Comparison of ENCODE assay signal across 8 cellular contexts in the genomic region with DNA sequence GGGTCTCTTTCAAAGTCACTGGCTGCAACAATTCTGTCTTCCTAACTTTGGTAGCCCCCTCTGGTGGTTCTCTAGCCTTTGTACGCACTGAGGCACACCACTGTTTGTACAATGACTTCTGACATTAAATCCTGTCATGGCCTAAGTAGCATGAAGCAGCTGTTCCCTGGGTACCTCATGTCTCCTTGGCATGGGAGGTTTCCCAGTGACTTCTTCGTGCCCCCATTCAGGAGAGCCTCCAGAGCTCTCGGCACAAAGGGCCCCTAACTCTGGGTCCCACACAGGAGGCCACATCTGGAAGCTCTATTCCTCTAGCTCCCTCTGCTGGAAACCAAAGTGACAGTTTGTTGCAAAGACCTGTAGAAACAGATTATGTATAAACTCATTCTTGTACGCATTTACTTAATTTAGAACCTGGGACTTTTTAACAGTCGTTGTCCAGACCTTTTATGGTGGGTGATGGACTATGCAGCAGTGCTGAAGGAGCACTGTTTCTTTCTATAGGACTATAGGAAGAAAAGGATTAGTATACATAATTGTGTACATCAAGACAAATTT. TPM values are rescaled to one million over a fixed set of nuclear protein-coding genes. Genes with fewer than 3 reads are reported as not detected.
DNase-seq lines count a peak whose midpoint lies in the region; ATAC-seq and TF ChIP-seq lines count a peak whose summit lies in the region.

No MANE protein-coding gene starts in this region.

- CTCF ChIA-PET in PC-3 (lab: Charles Lee): interaction anchor here (0.5 to 1.4 kb wide), 5 partner anchors 79 to 717 kb away, joined by 3 to 8 read pairs (median 3); partner anchors contain the start of gene RNF2

- H3K4me1 ChIP-seq in HAP-1: 0 out of 2 replicates have a peak, but pooled peaks cover 3% of the 10 kb centered on the region
- no peaks in the 10 kb centered on the region for H3K4me1 ChIP-seq in PC-3 (ENCODE audit: insufficient read depth, low read length)

- ATAC-seq in PC-3: peak; percentile 67
- ATAC-seq in activated naive CD4-positive, alpha-beta T cell treated with anti-CD3 and anti-CD28 coated beads, Interleukin-2, amount 50 U/mL, for 72 hours: peak; percentile 68 to 91
- peak; percentile 50 to 58 for ATAC-seq in left cardiac atrium

- no peaks in the 10 kb centered on the region for H3K9me3 ChIP-seq in HAP-1
- no peaks in the 10 kb centered on the region for H3K9me3 ChIP-seq in KOPT-K1 (ENCODE audit: insufficient read depth, low read length, poor library complexity, severe bottlenecking)
- H3K9me3 ChIP-seq in PC-3 (ENCODE audit: low read length): no peaks in the 10 kb centered on the region

- H3K4me3 ChIP-seq in HAP-1: no peak overlapping the region
- no peak overlapping the region for H3K4me3 ChIP-seq in PC-3 (ENCODE audit: low read length)

- BruUV-seq in PC-3 (replicated peaks; lab: Mats Ljungman, UMichigan): no TSS peak

- H3K9me2 ChIP-seq in PC-3 (replicated peaks; ENCODE audit: low read length): no peaks in the 10 kb centered on the region

- H2AFZ ChIP-seq in PC-3 (ENCODE audit: low read length): peak overlapping the region; percentile 67; the same call in 1 of the 2 replicates

- TF ChIP-seq CTCF in PC-3 (conservative IDR thresholded peaks at IDR 0.05; ENCODE audit: low read depth, low read length): peak; percentile 89

- no peak overlapping the region for H3K4me2 ChIP-seq in PC-3 (ENCODE audit: low read length)

- H3K36me3 Mint-ChIP-seq in activated naive CD4-positive, alpha-beta T cell treated with anti-CD3 and anti-CD28 coated beads, Interleukin-2, amount 50 U/mL, for 72 hours: no peaks in the 10 kb centered on the region

- H3K9ac ChIP-seq in PC-3 (ENCODE audit: low read length): no peak overlapping the region

- in situ Hi-C loops in HAP-1 (cut with MboI; ENCODE audit: low sequenced_read_pairs): no loop called here

- intact Hi-C loops in PC-3 (cut with micrococcal nuclease) (loop anchor here (1.0 to 10.0 kb wide), 2 partner anchors 184 to 504 kb away; no protein-coding TSS in a partner anchor), left cardiac atrium (cut with DNase I) (no loop called here)

- H3K27ac ChIP-seq in KOPT-K1 (ENCODE audit: low read depth, low read length, poor library complexity, severe bottlenecking) (peak overlapping the region; percentile 37), PC-3 (ENCODE audit: low read length) (no peak overlapping the region)

- H3K27me3 ChIP-seq in HAP-1 (ENCODE audit: low read depth): no peaks in the 10 kb centered on the region
- no peaks in the 10 kb centered on the region for H3K27me3 ChIP-seq in PC-3 (ENCODE audit: low read length)

- no peak overlapping the region for H3K27ac Mint-ChIP-seq in activated naive CD4-positive, alpha-beta T cell treated with anti-CD3 and anti-CD28 coated beads, Interleukin-2, amount 50 U/mL, for 72 hours

- peak; percentile 6 for DNase-seq in activated T-cell treated with anti-CD3 and anti-CD28 coated beads for 1 hour (ENCODE audit: low read depth)
- no peak for DNase-seq in activated T-cell treated with anti-CD3 and anti-CD28 coated beads for 4 hours
- DNase-seq in HAP-1 (ENCODE audit: low spot score in 2 of 2): peak; percentile 65 to 70
- DNase-seq in PC-3: peak; percentile 58
- DNase-seq in activated naive CD4-positive, alpha-beta T cell treated with anti-CD3 and anti-CD28 coated beads, Interleukin-2, amount 50 U/mL, for 72 hours (ENCODE audit: low spot score in 2 of 2): peak in 1 of 2 donors; percentile 55
- DNase-seq in left cardiac atrium: no peak
- peak; percentile 73 for DNase-seq in retina

- H4K20me1 ChIP-seq in PC-3 (ENCODE audit: low read length): no peaks in the 10 kb centered on the region

- H3K9me3 Mint-ChIP-seq in activated naive CD4-positive, alpha-beta T cell treated with anti-CD3 and anti-CD28 coated beads, Interleukin-2, amount 50 U/mL, for 72 hours: no peaks in the 10 kb centered on the region

- H3K79me2 ChIP-seq in PC-3 (ENCODE audit: low read length): no peaks in the 10 kb centered on the region

- H3K36me3 ChIP-seq in HAP-1 (replicated peaks) (no peaks in the 10 kb centered on the region), KOPT-K1 (ENCODE audit: insufficient read depth, low read length) (no peaks in the 10 kb centered on the region), PC-3 (ENCODE audit: low read depth, low read length) (peaks cover 2% of the 10 kb centered on the region; the same call in 1 of the 2 replicates)

- POLR2A ChIA-PET in PC-3 (lab: Charles Lee; ENCODE audit: unreplicated experiment): no interaction called here

- H3F3A ChIP-seq in PC-3 (ENCODE audit: low read length, unreplicated experiment): no peaks in the 10 kb centered on the region

RNA-seq across cellular contexts. Expression of gene SWT1, which starts 13.4 kb away (rescaled TPM):
- total RNA-seq in PC-3 (2014; rRNA removed) (0.69 and 1.5 TPM in 2 replicates), left cardiac atrium (1 to 10 TPM; 4.9 to 5.6 TPM)
- 1 to 10 TPM; 4.1 to 7.1 TPM for total RNA-seq in activated naive CD4-positive, alpha-beta T cell treated with anti-CD3 and anti-CD28 coated beads, Interleukin-2, amount 50 U/mL, for 72 hours

RNA-seq across cellular contexts. Expression of gene TRMT1L, which starts 13.6 kb away (rescaled TPM):
- total RNA-seq in PC-3 (2014; rRNA removed): 6.9 and 11.3 TPM in 2 replicates
- total RNA-seq in activated naive CD4-positive, alpha-beta T cell treated with anti-CD3 and anti-CD28 coated beads, Interleukin-2, amount 50 U/mL, for 72 hours: 10 to 100 TPM; 24.9 to 31.6 TPM
- total RNA-seq in left cardiac atrium: 10 to 100 TPM; 16.6 to 23.9 TPM

Comparison
In these comparisons a context has a peak if more than half of its experiments do, and no peak if none do; other contexts are left out.
1. DNase-seq: peak in activated T-cell treated with anti-CD3 and anti-CD28 coated beads for 1 hour (single experiment), HAP-1 (2 of 2), PC-3 (single experiment) and retina (single experiment); none in activated T-cell treated with anti-CD3 and anti-CD28 coated beads for 4 hours (single experiment) and left cardiac atrium (single experiment).
2. Peak in every context shown above with its lines, with median percentiles within 50 percentile points of each other: ATAC-seq.